8 cellular contexts compared by ENCODE assay signal in genomic region chr16:67028555-67029248, GRCh38. TPM values are rescaled to one million over a fixed set of nuclear protein-coding genes. Genes with fewer than 3 reads are reported as not detected.
DNase-seq lines count a peak whose midpoint lies in the region; ATAC-seq, FAIRE-seq and TF ChIP-seq lines count a peak whose summit lies in the region.

TSS of gene CBFB (plus strand) at chr16:67029149. CDS start at chr16:67029408, 259 bp downstream.

- DNase-seq in A673 (ENCODE audit: low spot score), result peak; percentile 96
- peak; percentile 85 for DNase-seq in NCI-H2227 (lab: John Stamatoyannopoulos, UW; ENCODE audit: unreplicated experiment)
- peak; percentile 94 for DNase-seq in WERI-Rb-1
- DNase-seq in breast epithelium (ENCODE audit: low spot score in 2 of 2), result peak; percentile 86 to 88
- DNase-seq in iPS-NIHi11 (ENCODE audit: low spot score), result peak; percentile 99
- peak; percentile 91 for DNase-seq in small intestine

- H3K27me3 ChIP-seq in A673 (replicated peaks; ENCODE audit: insufficient read depth, low read depth, low read length, poor library complexity), result no peaks in the 10 kb centered on the region
- no peaks in the 10 kb centered on the region for H3K27me3 ChIP-seq in WERI-Rb-1 (ENCODE audit: insufficient read depth, low read depth, severe bottlenecking)
- no peaks in the 10 kb centered on the region for H3K27me3 ChIP-seq in breast epithelium
- no peaks in the 10 kb centered on the region for H3K27me3 ChIP-seq in small intestine (ENCODE audit: control insufficient read depth in 2 of 2, insufficient read depth in 2 of 2, low read length in 2 of 2)

- ATAC-seq in GM18858 (IDR thresholded peaks at IDR 0.05; ENCODE audit: unreplicated experiment) (peak; percentile 58), HG03095 (IDR thresholded peaks at IDR 0.05; ENCODE audit: unreplicated experiment) (peak; percentile 61)

- POLR2A ChIA-PET in A673 (lab: Charles Lee; ENCODE audit: low non-redundant PET), result interaction anchor here (0.8 to 1.0 kb wide), 2 partner anchors 11 to 235 kb away, joined by 3 to 5 read pairs; no protein-coding TSS in a partner anchor

- intact Hi-C loops in A673 (cut with micrococcal nuclease; ENCODE audit: unreplicated experiment) (no loop called here), breast epithelium (cut with DNase I; ENCODE audit: low total_unique reads) (no loop called here)

- TSS peak; percentile 97 for BruUV-seq in A673 (replicated peaks; lab: Mats Ljungman, UMichigan)

- peak; percentile 69 for TF ChIP-seq POLR2A in breast epithelium (IDR thresholded peaks at IDR 0.05)

- H3K36me3 ChIP-seq in A673 (ENCODE audit: insufficient read depth, low read length, poor library complexity, severe bottlenecking) (peaks cover 8% of the 10 kb centered on the region), WERI-Rb-1 (peaks cover 40% of the 10 kb centered on the region), breast epithelium (no peaks in the 10 kb centered on the region), small intestine (ENCODE audit: control insufficient read depth in 2 of 2, insufficient read depth in 2 of 2, low read length in 2 of 2) (peaks cover 0 to 2% of the 10 kb centered on the region in 2 donors)

- peak within 1 kb of the TSS; percentile 97 for H3K27ac ChIP-seq in A673 (ENCODE audit: low read depth, low read length, poor library complexity, severe bottlenecking)
- peak within 1 kb of the TSS; percentile 96 for H3K27ac ChIP-seq in WERI-Rb-1
- H3K27ac ChIP-seq in breast epithelium, result peak within 1 kb of the TSS; percentile 96 to 100
- peak within 1 kb of the TSS; percentile 96 to 100 for H3K27ac ChIP-seq in small intestine (ENCODE audit: low read depth in 1 of 2, low read length in 1 of 2)

- TF ChIP-seq CTCF in A673 (conservative IDR thresholded peaks at IDR 0.05; ENCODE audit: low read depth, low read length) (no peak; the same call in 1 of the 2 replicates), WERI-Rb-1 (IDR thresholded peaks at IDR 0.05; ENCODE audit: low read depth, low read length) (0 out of 2 replicates have a peak, but pooled peaks have one; percentile 9), breast epithelium (IDR thresholded peaks at IDR 0.05) (peak in 1 of 3 donors; percentile 31)

- no peak for FAIRE-seq in small intestine (lab: Jason Lieb, UNC)

- 1% methylated on average over 28 to 72 of the region's 73 CpGs for WGBS in small intestine, 3 donors

- CTCF ChIA-PET in A673 (lab: Charles Lee), result interaction anchor here (0.6 to 1.8 kb wide), 2 partner anchors 11 to 402 kb away, joined by 6 to 10 read pairs; partner anchors contain the start of gene HSD11B2

- H3K4me1 ChIP-seq in A673 (ENCODE audit: insufficient read depth, low read length, poor library complexity, severe bottlenecking), result peaks cover 36% of the 10 kb centered on the region
- H3K4me1 ChIP-seq in breast epithelium, result peaks cover 5 to 8% of the 10 kb centered on the region in 2 donors
- no peaks in the 10 kb centered on the region for H3K4me1 ChIP-seq in small intestine (ENCODE audit: control insufficient read depth in 2 of 2, insufficient read depth in 1 of 2, low read depth in 1 of 2, low read length in 1 of 2)

- no peaks in the 10 kb centered on the region for H3K9me3 ChIP-seq in A673 (ENCODE audit: low read depth, low read length, poor library complexity, severe bottlenecking)
- H3K9me3 ChIP-seq in WERI-Rb-1 (ENCODE audit: severe bottlenecking), result no peaks in the 10 kb centered on the region
- no peaks in the 10 kb centered on the region for H3K9me3 ChIP-seq in breast epithelium
- H3K9me3 ChIP-seq in small intestine (ENCODE audit: control insufficient read depth, low read depth), result no peaks in the 10 kb centered on the region

- H3K4me3 ChIP-seq in A673 (ENCODE audit: low read depth, low read length, poor library complexity, severe bottlenecking) (peak within 1 kb of the TSS; percentile 96), WERI-Rb-1 (ENCODE audit: low read depth, low read length) (peak within 1 kb of the TSS; percentile 84), breast epithelium (peak within 1 kb of the TSS; percentile 90 to 100 (median 96)), small intestine (ENCODE audit: low read depth in 1 of 2, low read length in 2 of 2) (peak within 1 kb of the TSS; percentile 82 to 88)

RNA-seq across cellular contexts. Expression of gene CBFB, which starts in this region (rescaled TPM):
- total RNA-seq in A673 (2021) (173 and 185 TPM in 2 replicates), breast epithelium (10 to 100 TPM; 48.5 to 69.1 (median 52.3) TPM)
- 10 to 100 TPM in 1 of 3 donors, 1 to 10 TPM in 2; 5.4 to 13.4 (median 8.1) TPM for polyA plus RNA-seq in small intestine

Comparison
In these comparisons a context has a peak if more than half of its experiments do, and no peak if none do; other contexts are left out.
1. Peak in every context shown above with its lines: DNase-seq, ATAC-seq, H3K4me3 ChIP-seq and H3K27ac ChIP-seq.